ENCODE assay signal across 21 cellular contexts in the genomic region with DNA sequence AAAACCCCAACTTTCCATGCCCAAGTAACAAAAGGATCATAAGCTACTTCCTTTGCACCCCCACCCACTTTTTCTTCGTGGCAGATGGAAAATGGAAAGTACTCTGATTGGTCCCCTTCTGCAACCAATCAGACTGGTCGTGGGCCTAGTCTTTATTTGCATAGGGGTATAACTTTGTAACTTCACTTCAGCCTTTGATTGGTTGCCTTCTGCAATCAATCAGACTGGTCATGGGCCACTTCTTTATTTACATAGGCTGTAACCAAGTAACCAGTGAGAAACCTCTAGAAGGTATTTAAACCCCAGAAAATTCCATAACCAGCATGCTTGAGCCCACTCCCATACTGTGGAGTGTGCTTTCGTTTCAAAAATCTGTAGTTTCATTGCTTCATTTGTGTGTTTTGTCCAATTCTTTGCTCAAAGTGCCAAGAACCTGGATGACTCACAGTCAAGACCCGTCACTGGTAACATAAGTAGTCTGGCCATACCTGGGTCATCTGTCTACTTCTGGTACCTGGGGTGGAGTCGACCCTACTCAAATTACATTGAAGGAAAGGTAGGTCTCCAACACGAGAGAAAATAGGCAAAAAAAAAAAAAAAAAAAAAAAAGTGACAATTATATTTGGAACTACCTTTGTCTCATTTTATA. TPM values are rescaled to one million over a fixed set of nuclear protein-coding genes. Genes with fewer than 3 reads are reported as not detected.
DNase-seq lines count a peak whose midpoint lies in the region; ATAC-seq, FAIRE-seq and TF ChIP-seq lines count a peak whose summit lies in the region.
"Had no signal": no experiment of that assay in that cellular context is flagged by ENCODE, and none has a peak within 500 bp of the region (broad histone marks: within the 10 kb centered on the region; RNA-seq: fewer than 3 reads in every experiment).

No MANE protein-coding gene starts in this region.

- intact Hi-C loops in HepG2 (cut with micrococcal nuclease; ENCODE audit: unreplicated experiment) (no loop called here), right lobe of liver (cut with DNase I) (no loop called here), pancreas (cut with DNase I) (no loop called here)

- H3K9me3 ChIP-seq in HepG2 (ENCODE audit: low read length) (no peaks in the 10 kb centered on the region), right lobe of liver (no peaks in the 10 kb centered on the region), RWPE2 (ENCODE audit: severe bottlenecking) (no peaks in the 10 kb centered on the region), pancreas (no peaks in the 10 kb centered on the region), mesenchymal stem cell (ENCODE audit: control insufficient read depth, low read length) (no peaks in the 10 kb centered on the region)

- no peak for TF ChIP-seq POLR2A in HepG2 (IDR thresholded peaks at IDR 0.05; ENCODE audit: insufficient read depth in 1 of 2, low read depth in 2 of 2, low read length in 2 of 2)
- TF ChIP-seq POLR2A in right lobe of liver (IDR thresholded peaks at IDR 0.05), result no peak
- no peak for TF ChIP-seq POLR2A in GM12892 (IDR thresholded peaks at IDR 0.05; ENCODE audit: low read depth, low read length)

- H3K4me1 ChIP-seq in HepG2 (ENCODE audit: insufficient read depth, low read length) (peaks cover 72% of the 10 kb centered on the region), right lobe of liver (peaks cover 0 to 30% (median 3%) of the 10 kb centered on the region in 4 donors), RWPE2 (ENCODE audit: insufficient read depth, poor library complexity, severe bottlenecking) (peaks cover 5% of the 10 kb centered on the region), pancreas (peaks cover 19 to 25% (median 23%) of the 10 kb centered on the region in 3 donors), mesenchymal stem cell (ENCODE audit: control insufficient read depth, insufficient read depth, low read depth, low read length) (peaks cover 3% of the 10 kb centered on the region)

- CTCF ChIA-PET in HepG2 (lab: Yijun Ruan, JAX; ENCODE audit: low intra/inter-chr PET ratio, low total read pairs), result no interaction called here

- WGBS in HepG2 (ENCODE audit: low lambda C conversion rate), result 93% methylated on average over 6 of the region's 6 CpGs
- WGBS in right lobe of liver (ENCODE audit: insufficient coverage, low coverage, low lambda C conversion rate, missing lambda C conversion rate), result 79% methylated on average over 6 of the region's 6 CpGs
- WGBS in pancreas, 2 donors, result 50 to 72% methylated on average over 6 of the region's 6 CpGs
- WGBS in mesenchymal stem cell, result 89% methylated on average over 5 of the region's 6 CpGs

- no peak overlapping the region for H3K14ac ChIP-seq in mesenchymal stem cell (ENCODE audit: low read length in 2 of 2)

- no peak overlapping the region for H3K9ac ChIP-seq in HepG2 (ENCODE audit: insufficient read depth, low read depth, low read length)
- no peak overlapping the region for H3K9ac ChIP-seq in mesenchymal stem cell (ENCODE audit: low read length)

- ATAC-seq in HepG2, result no peak
- no peak for ATAC-seq in right lobe of liver
- peak; percentile 86 for ATAC-seq in RWPE2 (ENCODE audit: low read depth)
- ATAC-seq in pancreas, result peak; percentile 20 to 72 (median 49)
- ATAC-seq: CD8-positive, alpha-beta T cell had no signal

- H3K4me2 ChIP-seq in HepG2 (ENCODE audit: low read depth, low read length), result no peak overlapping the region
- no peak overlapping the region for H3K4me2 ChIP-seq in mesenchymal stem cell (ENCODE audit: low read length, poor library complexity, severe bottlenecking)

- no peak overlapping the region for H4K8ac ChIP-seq in mesenchymal stem cell (ENCODE audit: low read length)

- no TSS peak for BruUV-seq in HepG2 (replicated peaks; lab: Mats Ljungman, UMichigan)

- TF ChIP-seq EP300 in HepG2 (IDR thresholded peaks at IDR 0.05; ENCODE audit: low read depth in 2 of 2, low read length in 2 of 2), result no peak
- TF ChIP-seq EP300 in HepG2 (CRISPR knock-in tag; IDR thresholded peaks at IDR 0.05; ENCODE audit: borderline replicate concordance), result no peak

- H3K79me2 ChIP-seq in HepG2 (ENCODE audit: insufficient read depth, low read length), result peaks cover 19% of the 10 kb centered on the region

- in situ Hi-C loops in HepG2 (cut with HindIII; ENCODE audit: extremely low pct_ligation_motif_present, low pct_unique_long_range_greater_than_20kb), result no loop called here

- H2AFZ ChIP-seq in HepG2 (ENCODE audit: low read length) (no peak overlapping the region), mesenchymal stem cell (ENCODE audit: low read depth, low read length) (no peak overlapping the region)

- H3K27me3 ChIP-seq in HepG2 (ENCODE audit: control insufficient read depth in 1 of 2, insufficient read depth in 2 of 2, low read length in 2 of 2), result no peaks in the 10 kb centered on the region
- no peaks in the 10 kb centered on the region for H3K27me3 ChIP-seq in right lobe of liver
- H3K27me3 ChIP-seq in RWPE2 (ENCODE audit: insufficient read depth, poor library complexity, severe bottlenecking), result no peaks in the 10 kb centered on the region
- no peaks in the 10 kb centered on the region for H3K27me3 ChIP-seq in bronchial epithelial cell (ENCODE audit: control insufficient read depth, insufficient read depth, low read length)
- no peaks in the 10 kb centered on the region for H3K27me3 ChIP-seq in pancreas
- H3K27me3 ChIP-seq in mesenchymal stem cell (ENCODE audit: control insufficient read depth in 1 of 2, insufficient read depth in 1 of 2, low read length in 2 of 2), result peaks cover 0 to 18% of the 10 kb centered on the region in 2 experiments

- TF ChIP-seq RAD21 in HepG2 (CRISPR knock-in tag; IDR thresholded peaks at IDR 0.05), result no peak

- no peak overlapping the region for H3K23ac ChIP-seq in mesenchymal stem cell (ENCODE audit: low read length in 2 of 2)

- H3K27ac ChIP-seq in HepG2 (ENCODE audit: extremely low read length, insufficient read depth, low read length), result no peak overlapping the region
- H3K27ac ChIP-seq in right lobe of liver, result no peak overlapping the region
- H3K27ac ChIP-seq in RWPE2 (ENCODE audit: poor library complexity, severe bottlenecking), result peak overlapping the region; percentile 32
- H3K27ac ChIP-seq in pancreas, result peak overlapping the region in 2 of 4 donors; percentile 6 to 47
- H3K27ac ChIP-seq in mesenchymal stem cell (ENCODE audit: low read length, poor library complexity, severe bottlenecking), result no peak overlapping the region
- H3K27ac ChIP-seq: HL-60 had no signal

- no peak for TF ChIP-seq CTCF in HepG2 (CRISPR knock-in tag; IDR thresholded peaks at IDR 0.05)
- TF ChIP-seq CTCF in right lobe of liver (IDR thresholded peaks at IDR 0.05), result no peak
- TF ChIP-seq CTCF in RWPE2 (IDR thresholded peaks at IDR 0.05; ENCODE audit: poor library complexity, severe bottlenecking), result no peak
- no peak for TF ChIP-seq CTCF in bronchial epithelial cell (IDR thresholded peaks at IDR 0.05; ENCODE audit: insufficient read depth, low read length, severe bottlenecking)
- no peak for TF ChIP-seq CTCF in pancreas (IDR thresholded peaks at IDR 0.05)

- no peak overlapping the region for H2BK12ac ChIP-seq in mesenchymal stem cell (ENCODE audit: low read length in 2 of 2)

- peaks cover 32% of the 10 kb centered on the region for H3K79me1 ChIP-seq in mesenchymal stem cell (replicated peaks; ENCODE audit: low read length, poor library complexity, severe bottlenecking)

- H2BK15ac ChIP-seq in mesenchymal stem cell (ENCODE audit: low read depth, poor library complexity, severe bottlenecking), result no peak overlapping the region

- no peak for DNase-seq in HepG2 (ENCODE audit: low spot score)
- DNase-seq in right lobe of liver, result no peak
- DNase-seq in RWPE2 (ENCODE audit: low spot score), result no peak
- DNase-seq in bronchial epithelial cell (ENCODE audit: low read depth), result peak; percentile 57
- peak in 1 of 6 donors; percentile 39 for DNase-seq in pancreas
- DNase-seq in mesenchymal stem cell, result no peak
- DNase-seq in SKM-1 treated with dmso at 0.1 percent for 144 hours (lab: John Stamatoyannopoulos, UW; ENCODE audit: unreplicated experiment), result no peak
- DNase-seq in GM12892 (ENCODE audit: insufficient read length), result no peak
- DNase-seq: AML-193; C1 segment of cervical spinal cord; Calu3; CD8-positive, alpha-beta T cell; EL; GF-D8; H7; NCI-H1048; NCI-H1417 treated with DMSO at 0.1 percent for 48 hours; NCI-H187; NCI-H446; NCI-H526 had no signal

- FAIRE-seq in HepG2 (lab: Jason Lieb, UNC), result no peak
- FAIRE-seq in bronchial epithelial cell (lab: Jason Lieb, UNC), result no peak
- FAIRE-seq in pancreas (lab: Jason Lieb, UNC), result no peak
- FAIRE-seq in GM12892 (lab: Jason Lieb, UNC), result no peak

- no peak overlapping the region for H3K18ac ChIP-seq in mesenchymal stem cell (ENCODE audit: low read depth in 1 of 2, low read length in 2 of 2)

- H2BK120ac ChIP-seq in mesenchymal stem cell (ENCODE audit: low read depth, low read length), result no peak overlapping the region

- H4K91ac ChIP-seq in mesenchymal stem cell (ENCODE audit: low read length), result no peak overlapping the region

- no peaks in the 10 kb centered on the region for H4K20me1 ChIP-seq in HepG2 (ENCODE audit: insufficient read depth, low read length)

- POLR2A ChIA-PET in HepG2 (lab: Yijun Ruan, JAX), result no interaction called here

- H3K4me3 ChIP-seq in HepG2 (replicated peaks in 1 of 3; ENCODE audit: insufficient read depth in 1 of 3, low read depth in 2 of 3, low read length in 3 of 3) (no peak overlapping the region), right lobe of liver (no peak overlapping the region), RWPE2 (ENCODE audit: severe bottlenecking) (no peak overlapping the region), bronchial epithelial cell (ENCODE audit: low read depth, low read length) (no peak overlapping the region), pancreas (no peak overlapping the region), mesenchymal stem cell (ENCODE audit: insufficient read depth in 1 of 2, low read depth in 1 of 2, low read length in 2 of 2) (no peak overlapping the region)

- H3K36me3 ChIP-seq in HepG2 (replicated peaks in 1 of 2; ENCODE audit: control insufficient read depth in 1 of 2, insufficient read depth in 2 of 2, low read length in 2 of 2), result no peaks in the 10 kb centered on the region; a peak in 1 of 5 replicates
- H3K36me3 ChIP-seq in right lobe of liver, result no peaks in the 10 kb centered on the region
- no peaks in the 10 kb centered on the region for H3K36me3 ChIP-seq in RWPE2 (ENCODE audit: low read depth)
- H3K36me3 ChIP-seq in bronchial epithelial cell (ENCODE audit: control insufficient read depth, insufficient read depth, low read length), result no peaks in the 10 kb centered on the region
- H3K36me3 ChIP-seq in pancreas, result no peaks in the 10 kb centered on the region
- H3K36me3 ChIP-seq in mesenchymal stem cell (ENCODE audit: control insufficient read depth in 1 of 2, insufficient read depth in 2 of 2, low read depth in 1 of 2, low read length in 2 of 2), result no peaks in the 10 kb centered on the region

- no peak overlapping the region for H2BK5ac ChIP-seq in mesenchymal stem cell (ENCODE audit: low read depth, low read length, poor library complexity, severe bottlenecking)

- H3K4ac ChIP-seq in mesenchymal stem cell (ENCODE audit: low read depth in 1 of 2, low read length in 2 of 2), result no peak overlapping the region

- H2AK5ac ChIP-seq in mesenchymal stem cell (ENCODE audit: low read length, severe bottlenecking), result no peak overlapping the region

RNA-seq across cellular contexts. Expression of a gene that starts 41.9 kb away (rescaled TPM):
- total RNA-seq in HepG2 (2016; rRNA removed; fragmentation: Illumina TruSeq; extraction: Trizol), result 6.6 and 8.9 TPM in 2 replicates
- total RNA-seq in HepG2 (2016; cell fraction: cytosol; rRNA removed; fragmentation: Illumina TruSeq; extraction: Trizol; ENCODE audit: low read depth), result 7.3 and 8.5 TPM in 2 replicates
- total RNA-seq in HepG2 (2016; cell fraction: insoluble cytoplasmic fraction; rRNA removed; fragmentation: Illumina TruSeq; extraction: Trizol), result 6.3 and 8.6 TPM in 2 replicates
- 8.6 and 9.8 TPM in 2 replicates for total RNA-seq in HepG2 (2016; cell fraction: membrane; rRNA removed; fragmentation: Illumina TruSeq; extraction: Trizol)
- 8.5 TPM in 2 replicates for total RNA-seq in HepG2 (2016; cell fraction: nucleus; rRNA removed; fragmentation: Illumina TruSeq; extraction: Trizol)
- 15.2 and 15.8 TPM in 2 replicates for polyA plus RNA-seq in HepG2 (2011; rRNA removed)
- 18.1 and 20.5 TPM in 2 replicates for polyA plus RNA-seq in HepG2 (2011; cell fraction: cytosol; rRNA removed)
- polyA plus RNA-seq in HepG2 (2011; cell fraction: nucleus; rRNA removed), result 9.4 and 10.5 TPM in 2 replicates
- 13.2 and 15.0 TPM in 2 replicates for polyA plus RNA-seq in HepG2 (2012)
- 7.0 and 9.1 TPM in 2 replicates for polyA plus RNA-seq in HepG2 (2016; cell fraction: cytosol; fragmentation: Illumina TruSeq; extraction: Trizol; ENCODE audit: low read depth)
- polyA plus RNA-seq in HepG2 (2016; cell fraction: insoluble cytoplasmic fraction; fragmentation: Illumina TruSeq; extraction: Trizol; ENCODE audit: low read depth), result 16.9 and 18.0 TPM in 2 replicates
- polyA plus RNA-seq in HepG2 (2016; cell fraction: membrane; fragmentation: Illumina TruSeq; extraction: Trizol; ENCODE audit: low read depth), result 11.2 and 14.1 TPM in 2 replicates
- 26.6 and 27.7 TPM in 2 replicates for polyA plus RNA-seq in HepG2 (2016; cell fraction: nucleus; fragmentation: Illumina TruSeq; extraction: Trizol; ENCODE audit: insufficient read depth, low read depth)
- polyA minus RNA-seq in HepG2 (2011; rRNA and poly(A)+ RNA removed; ENCODE audit: low replicate concordance), result 18.5 TPM in 1 of 2 replicates, not detected in the other
- 7.0 and 9.0 TPM in 2 replicates for polyA minus RNA-seq in HepG2 (2011; cell fraction: cytosol; rRNA and poly(A)+ RNA removed)
- polyA minus RNA-seq in HepG2 (2011; cell fraction: nucleus; rRNA and poly(A)+ RNA removed), result 3.2 and 4.0 TPM in 2 replicates
- total RNA-seq in right lobe of liver, result 10 to 100 TPM; 13.3 to 27.1 (median 20.9) TPM
- 0.79 and 1.2 TPM in 2 replicates for total RNA-seq in bronchial epithelial cell
- total RNA-seq in pancreas, result 10 to 100 TPM; 12.6 to 17.9 (median 16.7) TPM
- polyA plus RNA-seq in pancreas, result 10 to 100 TPM; 11.0 to 23.7 TPM
- 0.39 TPM for polyA plus RNA-seq in mesenchymal stem cell (2013, experiment 1 of 2)
- 0.59 TPM for polyA plus RNA-seq in mesenchymal stem cell (2013, experiment 2 of 2)
- not detected for polyA plus RNA-seq in GM12892 (2012; ENCODE audit: missing spikeins)

Comparison
In these comparisons a context has a peak if more than half of its experiments do, and no peak if none do; other contexts are left out.
1. ATAC-seq: peak in RWPE2 (single experiment) and pancreas (4 of 4); none in HepG2 (single experiment) and right lobe of liver (0 of 4).